ENCODE assay signal across 22 cellular contexts in the genomic region with DNA sequence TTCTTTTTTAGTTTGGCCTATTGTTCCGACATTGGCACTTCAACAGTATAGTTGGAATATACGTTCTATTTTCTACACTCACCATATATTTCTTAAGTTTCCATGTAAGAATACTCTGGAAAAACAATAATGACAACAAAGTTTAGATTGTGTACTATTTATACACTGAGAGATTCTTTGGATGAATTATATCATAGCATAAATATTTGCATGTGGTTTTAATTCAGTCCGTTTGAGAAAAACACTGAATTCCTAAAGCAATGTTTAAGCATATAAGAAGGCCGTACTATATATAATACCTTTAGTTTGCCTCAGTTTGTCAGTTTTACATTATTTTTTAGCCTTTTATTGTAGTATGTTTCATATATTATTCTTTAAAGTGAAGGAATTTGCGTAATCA.
"Had no signal": no experiment of that assay in that cellular context is flagged by ENCODE, and none has a peak within 500 bp of the region (broad histone marks: within the 10 kb centered on the region; RNA-seq: fewer than 3 reads in every experiment).

No MANE protein-coding gene starts in this region.

- DNase-seq: activated CD4-positive, alpha-beta T cell treated with anti-CD3 and anti-CD28 coated beads for 36 hours; activated CD4-positive, alpha-beta T cell treated with anti-CD3 and anti-CD28 coated beads, Interleukin-2, amount 50 U/mL, for 1 hour; activated CD8-positive, alpha-beta memory T cell treated with anti-CD3 and anti-CD28 coated beads, Interleukin-2, amount 50 U/mL, for 4 hours; activated CD8-positive, alpha-beta T cell treated with anti-CD3 and anti-CD28 coated beads for 36 hours; activated effector memory CD4-positive, alpha-beta T cell treated with anti-CD3 and anti-CD28 coated beads, Interleukin-2, amount 50 U/mL, for 16 hours; activated naive CD4-positive, alpha-beta T cell treated with Interleukin-2 at 50 U/mL for 16 hours; activated naive CD8-positive, alpha-beta T cell treated with anti-CD3 and anti-CD28 coated beads, Interleukin-2, amount 50 U/mL, for 24 hours; amygdala; KG1; NCI-H1092; NCI-H1417; NCI-H2029; NCI-H2107; NCI-H2171 treated with DMSO at 0.1 percent for 48 hours; NCI-H345; NCI-H510A; NCI-H526 treated with DMSO at 0.1 percent for 48 hours; NCI-H82; SIG-M5; T-helper 1 cell; WERI-Rb-1 had no signal

- ATAC-seq: activated CD4-positive, alpha-beta T cell treated with anti-CD3 and anti-CD28 coated beads for 36 hours; activated CD8-positive, alpha-beta T cell treated with anti-CD3 and anti-CD28 coated beads for 36 hours; activated naive CD4-positive, alpha-beta T cell treated with anti-CD3 and anti-CD28 coated beads, Interleukin-2, amount 50 U/mL, for 72 hours; activated naive CD8-positive, alpha-beta T cell treated with anti-CD3 and anti-CD28 coated beads, Interleukin-2, amount 50 U/mL, for 24 hours had no signal

- H3K27ac ChIP-seq: WERI-Rb-1 had no signal
